Comparison of ENCODE assay signal across 8 cellular contexts in genomic region chr19:8506402-8506957, GRCh38. TPM values are rescaled to one million over a fixed set of nuclear protein-coding genes. Genes with fewer than 3 reads are reported as not detected.
DNase-seq lines count a peak whose midpoint lies in the region; ATAC-seq and TF ChIP-seq lines count a peak whose summit lies in the region.

No MANE protein-coding gene starts in this region.

- no peaks in the 10 kb centered on the region for H4K20me1 ChIP-seq in mammary epithelial cell (ENCODE audit: insufficient read depth, low read length)

- no peaks in the 10 kb centered on the region for H3K79me2 ChIP-seq in mammary epithelial cell (ENCODE audit: insufficient read depth, low read length)

- peak overlapping the region; percentile 85 for H3K27ac Mint-ChIP-seq in CD8-positive, alpha-beta T cell

- H3K27me3 Mint-ChIP-seq in CD8-positive, alpha-beta T cell (ENCODE audit: low read depth) = no peaks in the 10 kb centered on the region

- peaks cover 19% of the 10 kb centered on the region for H3K4me1 ChIP-seq in CD8-positive, alpha-beta T cell (ENCODE audit: insufficient read depth, low read length)
- H3K4me1 ChIP-seq in mammary epithelial cell (ENCODE audit: insufficient read depth, low read length) (peaks cover 9% of the 10 kb centered on the region), mucosa of descending colon (ENCODE audit: low read depth) (peaks cover 12% of the 10 kb centered on the region)

- in situ Hi-C loops in mammary epithelial cell (cut with MboI; ENCODE audit: low sequenced_read_pairs in 2 of 2) = loop anchor here (10.0 kb wide), 1 partner anchor 152 kb away; no protein-coding TSS in a partner anchor

- no peaks in the 10 kb centered on the region for H3K27me3 ChIP-seq in CD8-positive, alpha-beta T cell (ENCODE audit: insufficient read depth, low read length)
- no peaks in the 10 kb centered on the region for H3K27me3 ChIP-seq in mammary epithelial cell (ENCODE audit: insufficient read depth, low read length)

- H3K4me1 Mint-ChIP-seq in CD8-positive, alpha-beta T cell (ENCODE audit: low read depth) = peaks cover 17% of the 10 kb centered on the region

- H2AFZ ChIP-seq in mammary epithelial cell (ENCODE audit: low read depth, low read length) = peak overlapping the region; percentile 91

- peaks cover 4% of the 10 kb centered on the region for H3K36me3 ChIP-seq in CD8-positive, alpha-beta T cell (ENCODE audit: insufficient read depth, low read length)
- no peaks in the 10 kb centered on the region for H3K36me3 ChIP-seq in mammary epithelial cell (ENCODE audit: insufficient read depth, low read length)
- H3K36me3 ChIP-seq in mucosa of descending colon (ENCODE audit: low read depth) = no peaks in the 10 kb centered on the region

- H3K4me3 Mint-ChIP-seq in CD8-positive, alpha-beta T cell = peak overlapping the region; percentile 91

- CTCF ChIA-PET in CD8-positive, alpha-beta T cell (lab: Charles Lee) = interaction anchor here (0.5 to 8.9 kb wide), 16 partner anchors 10 to 152 kb away, joined by 3 to 115 read pairs (median 5); partner anchors contain the start of genes MARCHF2 and MYO1F
- CTCF ChIA-PET in mammary epithelial cell (lab: Charles Lee; ENCODE audit: low non-redundant PET) = no interaction called here

- no peak for DNase-seq in CD8-positive, alpha-beta T cell
- DNase-seq in LNCaP clone FGC (ENCODE audit: low read depth) = no peak
- no peak for DNase-seq in mammary epithelial cell
- no peak for DNase-seq in mucosa of descending colon
- no peak for DNase-seq in hepatic stellate cell (ENCODE audit: low spot score)
- DNase-seq in amniotic stem cell (lab: John Stamatoyannopoulos, UW) = no peak

- H3K4me2 ChIP-seq in mammary epithelial cell (ENCODE audit: insufficient read depth, low read depth, low read length) = peak overlapping the region; percentile 98

- POLR2A ChIA-PET in CD8-positive, alpha-beta T cell (lab: Charles Lee) = interaction anchor here (1.2 to 2.2 kb wide), 6 partner anchors 7 to 73 kb away, joined by 3 to 16 read pairs (median 6); partner anchors contain the start of gene ZNF414

- H3K9ac ChIP-seq in mammary epithelial cell (ENCODE audit: insufficient read depth, low read length) = no peak overlapping the region

- dilution Hi-C loops in mammary epithelial cell (cut with HindIII; ENCODE audit: low sequenced_read_pairs) = no loop called here

- H3K36me3 Mint-ChIP-seq in CD8-positive, alpha-beta T cell = peaks cover 8% of the 10 kb centered on the region

- no peak for ATAC-seq in CD8-positive, alpha-beta T cell
- ATAC-seq in mucosa of descending colon (peak; percentile 42), GM19463 (IDR thresholded peaks at IDR 0.05; ENCODE audit: unreplicated experiment) (no peak), HG02870 (IDR thresholded peaks at IDR 0.05; ENCODE audit: unreplicated experiment) (no peak)

- 28% methylated on average over 13 of the region's 18 CpGs for WGBS in mammary epithelial cell (ENCODE audit: low coverage, missing lambda C conversion rate)

- peak overlapping the region; percentile 83 for H3K4me3 ChIP-seq in CD8-positive, alpha-beta T cell (ENCODE audit: low read depth, low read length)
- H3K4me3 ChIP-seq in LNCaP clone FGC (ENCODE audit: low read depth, low read length) = peak overlapping the region; percentile 50
- H3K4me3 ChIP-seq in mammary epithelial cell (replicated peaks in 1 of 3; ENCODE audit: insufficient read depth in 1 of 3, low read depth in 2 of 3, low read length in 3 of 3) = peak overlapping the region in 2 of 3 experiments; percentile 57 to 72
- no peak overlapping the region for H3K4me3 ChIP-seq in mucosa of descending colon

- no peaks in the 10 kb centered on the region for H3K9me3 Mint-ChIP-seq in CD8-positive, alpha-beta T cell

- no peaks in the 10 kb centered on the region for H3K9me3 ChIP-seq in CD8-positive, alpha-beta T cell (ENCODE audit: low read length)
- H3K9me3 ChIP-seq in mammary epithelial cell (replicated peaks; ENCODE audit: insufficient read depth, low read length) (no peaks in the 10 kb centered on the region), mucosa of descending colon (no peaks in the 10 kb centered on the region)

- no TSS peak for BruUV-seq in mammary epithelial cell (replicated peaks; lab: Mats Ljungman, UMichigan)

- intact Hi-C loops in CD8-positive, alpha-beta T cell (cut with DNase I, micrococcal nuclease) = loop anchor here (1.0 to 5.0 kb wide), 3 partner anchors 19 to 71 kb away; partner anchors contain the start of genes HNRNPM (in 1 of the 2) and MYO1F (in 1 of the 2)
- intact Hi-C loops in mammary epithelial cell (cut with micrococcal nuclease) (loop anchor here (1.0 to 10.0 kb wide), 4 partner anchors 26 to 242 kb away; partner anchors contain the start of gene MARCHF2), mucosa of descending colon (cut with DNase I, micrococcal nuclease) (loop anchor here in 1 of 2 donors (10.0 kb wide), 1 partner anchor 152 kb away; no protein-coding TSS in a partner anchor)

- no peak for TF ChIP-seq CTCF in CD8-positive, alpha-beta T cell (IDR thresholded peaks at IDR 0.05)
- TF ChIP-seq CTCF in LNCaP clone FGC (IDR thresholded peaks at IDR 0.05; ENCODE audit: control insufficient read depth, extremely low read depth, insufficient read depth) = no peak
- TF ChIP-seq CTCF in mammary epithelial cell (conservative IDR thresholded peaks at IDR 0.05 in 1 of 2, IDR thresholded peaks at IDR 0.05 in 1 of 2; ENCODE audit: extremely low read depth in 1 of 2, insufficient read depth in 1 of 2, low read depth in 1 of 2, low read length in 2 of 2) = no peak
- no peak for TF ChIP-seq CTCF in mucosa of descending colon (IDR thresholded peaks at IDR 0.05)

- H3K27ac ChIP-seq in CD8-positive, alpha-beta T cell (ENCODE audit: low read depth, low read length) = peak overlapping the region; percentile 32
- no peak overlapping the region for H3K27ac ChIP-seq in mammary epithelial cell (ENCODE audit: insufficient read depth, low read depth, low read length)

RNA-seq across cellular contexts. Expression of gene PRAM1, which starts 4.0 kb away (rescaled TPM):
- 1 to 10 TPM; 1.8 to 1.9 TPM for total RNA-seq in CD8-positive, alpha-beta T cell
- total RNA-seq in mammary epithelial cell = not detected
- polyA plus RNA-seq in mammary epithelial cell = not detected
- polyA minus RNA-seq in mammary epithelial cell = not detected
- 1 to 10 TPM; 1.1 to 1.5 (median 1.2) TPM for total RNA-seq in mucosa of descending colon

RNA-seq across cellular contexts. Expression of gene ZNF414, which starts 7.5 kb away (rescaled TPM):
- 10 to 100 TPM; 26.3 to 33.1 TPM for total RNA-seq in CD8-positive, alpha-beta T cell
- total RNA-seq in mammary epithelial cell (10 to 100 TPM in 1 of 2 donors, 1 to 10 TPM in 1; 3.5 to 23.2 TPM), mucosa of descending colon (10 to 100 TPM; 22.2 to 22.7 (median 22.3) TPM)
- 7.1 TPM for polyA plus RNA-seq in mammary epithelial cell
- 1.3 TPM for polyA minus RNA-seq in mammary epithelial cell
